Comparison of ENCODE assay signal across 1 cellular context in genomic region chr14:75240781-75241180, GRCh38.
TF ChIP-seq lines count a peak whose summit lies in the region.

No MANE protein-coding gene starts in this region.

TF ChIP-seq in H1, 55 proteins besides CTCF, POLR2A, EP300 and RAD21:
- TF ChIP-seq CHD2 (IDR thresholded peaks at IDR 0.05; ENCODE audit: low read length) (no peak), CTBP2 (IDR thresholded peaks at IDR 0.05; ENCODE audit: borderline replicate concordance, insufficient read depth, insufficient read length, low read length) (no peak), FOSL1 (IDR thresholded peaks at IDR 0.05; ENCODE audit: insufficient read depth, low read depth, low read length) (no peak), SIN3A (conservative IDR thresholded peaks at IDR 0.05 in 1 of 2, IDR thresholded peaks at IDR 0.05 in 1 of 2; ENCODE audit: low read depth in 1 of 2, low read length in 2 of 2) (no peak), EGR1 (IDR thresholded peaks at IDR 0.05; ENCODE audit: borderline replicate concordance, low read depth, low read length) (no peak), JUN (IDR thresholded peaks at IDR 0.05; ENCODE audit: low read depth, low read length) (no peak), KDM1A (IDR thresholded peaks at IDR 0.05; ENCODE audit: borderline replicate concordance, low read length) (no peak), TAF1 (IDR thresholded peaks at IDR 0.05; ENCODE audit: low read depth, low read length) (no peak), RBBP5 (IDR thresholded peaks at IDR 0.05; ENCODE audit: borderline replicate concordance, low read depth, low read length) (no peak)
TF ChIP-seq in H1: peak in this region for 0.
